ENCODE assay signal across 8 cellular contexts in the genomic region with DNA sequence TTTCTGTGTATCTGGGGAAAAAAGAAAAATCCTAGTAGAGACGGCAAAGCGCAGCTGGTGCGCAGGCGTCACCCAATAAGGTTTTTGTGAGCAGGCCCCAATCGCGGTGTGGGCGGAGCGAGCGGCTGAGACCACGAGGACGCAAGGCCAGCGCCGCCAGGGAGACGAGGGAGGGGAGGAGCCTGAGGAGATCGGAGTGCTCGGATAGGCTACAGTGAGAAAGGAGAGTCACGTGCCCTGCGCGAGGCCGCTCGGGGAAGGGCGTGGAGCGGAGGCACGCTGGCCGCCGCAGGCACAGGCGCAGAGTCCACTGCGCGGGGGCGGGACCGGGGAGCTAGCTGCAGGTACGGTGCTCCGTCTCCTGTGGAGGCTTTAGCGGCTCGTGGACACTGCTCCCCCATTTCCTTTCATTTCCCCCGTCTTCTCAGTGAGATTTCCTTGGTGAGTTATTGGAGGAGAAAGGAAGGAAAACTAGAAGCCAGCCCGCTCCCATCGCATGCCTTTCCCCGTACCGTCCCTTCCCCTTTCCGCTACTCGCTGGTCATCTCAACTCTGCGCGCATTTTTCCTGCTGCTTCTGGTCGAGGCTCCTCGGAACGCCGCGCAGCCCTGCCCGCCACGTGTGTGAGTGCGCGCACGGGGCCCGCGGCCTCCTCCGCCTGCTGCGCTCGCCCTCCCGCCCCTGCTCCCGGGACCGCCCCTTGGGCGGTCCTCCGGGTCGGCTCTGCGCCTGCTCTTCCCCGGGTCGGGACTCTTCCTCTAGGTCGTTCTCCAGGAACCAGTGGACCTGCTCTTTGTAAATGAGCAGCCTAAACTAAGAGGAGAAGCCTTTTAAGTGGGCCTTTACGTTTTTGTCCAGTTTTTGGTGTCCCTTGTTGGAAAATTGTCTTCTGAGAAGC. TPM values are rescaled to one million over a fixed set of nuclear protein-coding genes. Genes with fewer than 3 reads are reported as not detected.
DNase-seq lines count a peak whose midpoint lies in the region; ATAC-seq and TF ChIP-seq lines count a peak whose summit lies in the region.

TSS of gene THNSL1 (plus strand) at position 264 of the 898 bp plus-strand sequence. CDS start 6,612 bp downstream, outside the sequence.

- H3K27me3 ChIP-seq in A673 (replicated peaks; ENCODE audit: insufficient read depth, low read depth, low read length, poor library complexity) (no peaks in the 10 kb centered on the region), breast epithelium (no peaks in the 10 kb centered on the region), skeletal muscle tissue (ENCODE audit: control insufficient read depth in 3 of 3, insufficient read depth in 3 of 3, low read length in 3 of 3) (no peaks in the 10 kb centered on the region)

- peak; percentile 98 for ATAC-seq in GM18867 (IDR thresholded peaks at IDR 0.05; ENCODE audit: unreplicated experiment)
- ATAC-seq in HG03097 (IDR thresholded peaks at IDR 0.05; ENCODE audit: low FRiP score, unreplicated experiment) = peak; percentile 100

- H3K9ac ChIP-seq in skeletal muscle tissue (ENCODE audit: low read depth in 1 of 3, low read length in 3 of 3) = peak within 1 kb of the TSS; percentile 85 to 91 (median 87)

- DNase-seq in A673 (ENCODE audit: low spot score) (peak; percentile 100), NCI-H2171 treated with DMSO at 0.1 percent for 48 hours (lab: John Stamatoyannopoulos, UW) (peak; percentile 95), breast epithelium (ENCODE audit: low spot score in 2 of 2) (peak; percentile 97 to 98)

- CTCF ChIA-PET in A673 (lab: Charles Lee) = no interaction called here

- TF ChIP-seq CTCF in A673 (conservative IDR thresholded peaks at IDR 0.05; ENCODE audit: low read depth, low read length) (no peak), VCaP (conservative IDR thresholded peaks at IDR 0.05) (no peak), breast epithelium (IDR thresholded peaks at IDR 0.05) (no peak)

- peak; percentile 71 for TF ChIP-seq POLR2A in breast epithelium (IDR thresholded peaks at IDR 0.05)

- H3K9me3 ChIP-seq in A673 (ENCODE audit: low read depth, low read length, poor library complexity, severe bottlenecking) = no peaks in the 10 kb centered on the region
- no peaks in the 10 kb centered on the region for H3K9me3 ChIP-seq in breast epithelium
- H3K9me3 ChIP-seq in iPS-18c (ENCODE audit: control insufficient read depth, insufficient read depth, low read length) = peaks cover 2% of the 10 kb centered on the region
- no peaks in the 10 kb centered on the region for H3K9me3 ChIP-seq in skeletal muscle tissue (ENCODE audit: control insufficient read depth in 3 of 3, low read length in 3 of 3)

- TSS peak; percentile 67 for BruUV-seq in A673 (replicated peaks; lab: Mats Ljungman, UMichigan)

- H3K4me3 ChIP-seq in A673 (ENCODE audit: low read depth, low read length, poor library complexity, severe bottlenecking) = peak within 1 kb of the TSS; percentile 51
- H3K4me3 ChIP-seq in breast epithelium = peak within 1 kb of the TSS; percentile 55 to 76 (median 72)
- H3K4me3 ChIP-seq in iPS-18c (ENCODE audit: insufficient read depth, low read depth, low read length) = peak within 1 kb of the TSS; percentile 63
- H3K4me3 ChIP-seq in skeletal muscle tissue (ENCODE audit: low read length in 3 of 3) = peak within 1 kb of the TSS; percentile 92 to 97 (median 97)

- intact Hi-C loops in A673 (cut with micrococcal nuclease; ENCODE audit: unreplicated experiment) = loop anchor here (10.0 kb wide), 1 partner anchor 162 kb away; no protein-coding TSS in a partner anchor
- intact Hi-C loops in breast epithelium (cut with DNase I; ENCODE audit: low total_unique reads) = loop anchor here (5.0 kb wide), 1 partner anchor 294 kb away; the partner anchor contains the start of gene ARHGAP21

- POLR2A ChIA-PET in A673 (lab: Charles Lee; ENCODE audit: low non-redundant PET) = no interaction called here

- H3K27ac ChIP-seq in A673 (ENCODE audit: low read depth, low read length, poor library complexity, severe bottlenecking) = peak within 1 kb of the TSS; percentile 82
- H3K27ac ChIP-seq in VCaP = peak within 1 kb of the TSS; percentile 93
- peak within 1 kb of the TSS; percentile 94 to 95 for H3K27ac ChIP-seq in breast epithelium
- H3K27ac ChIP-seq in skeletal muscle tissue (ENCODE audit: low read depth, low read length) = peak within 1 kb of the TSS; percentile 86

- H3K4me1 ChIP-seq in A673 (ENCODE audit: insufficient read depth, low read length, poor library complexity, severe bottlenecking) (peaks cover 6% of the 10 kb centered on the region), breast epithelium (peaks cover 0 to 6% of the 10 kb centered on the region in 2 donors), skeletal muscle tissue (ENCODE audit: control insufficient read depth in 3 of 3, insufficient read depth in 3 of 3, low read length in 3 of 3) (peaks cover 3 to 10% (median 6%) of the 10 kb centered on the region in 3 donors)

- no peaks in the 10 kb centered on the region for H3K36me3 ChIP-seq in A673 (ENCODE audit: insufficient read depth, low read length, poor library complexity, severe bottlenecking)
- H3K36me3 ChIP-seq in breast epithelium = no peaks in the 10 kb centered on the region
- H3K36me3 ChIP-seq in skeletal muscle tissue (ENCODE audit: control insufficient read depth in 3 of 3, insufficient read depth in 3 of 3, low read length in 3 of 3) = no peaks in the 10 kb centered on the region

RNA-seq across cellular contexts. Expression of gene THNSL1, which starts in this region (rescaled TPM):
- total RNA-seq in A673 (2021) (6.2 and 7.1 TPM in 2 replicates), breast epithelium (1 to 10 TPM; 1.6 to 4.2 (median 1.6) TPM), skeletal muscle tissue (6.8 TPM)

Comparison
In these comparisons a context has a peak if more than half of its experiments do, and no peak if none do; other contexts are left out.
1. Peak in every context shown above with its lines: DNase-seq, ATAC-seq, H3K4me3 ChIP-seq and H3K27ac ChIP-seq.